ENCODE assay signal across 8 cellular contexts in the genomic region with DNA sequence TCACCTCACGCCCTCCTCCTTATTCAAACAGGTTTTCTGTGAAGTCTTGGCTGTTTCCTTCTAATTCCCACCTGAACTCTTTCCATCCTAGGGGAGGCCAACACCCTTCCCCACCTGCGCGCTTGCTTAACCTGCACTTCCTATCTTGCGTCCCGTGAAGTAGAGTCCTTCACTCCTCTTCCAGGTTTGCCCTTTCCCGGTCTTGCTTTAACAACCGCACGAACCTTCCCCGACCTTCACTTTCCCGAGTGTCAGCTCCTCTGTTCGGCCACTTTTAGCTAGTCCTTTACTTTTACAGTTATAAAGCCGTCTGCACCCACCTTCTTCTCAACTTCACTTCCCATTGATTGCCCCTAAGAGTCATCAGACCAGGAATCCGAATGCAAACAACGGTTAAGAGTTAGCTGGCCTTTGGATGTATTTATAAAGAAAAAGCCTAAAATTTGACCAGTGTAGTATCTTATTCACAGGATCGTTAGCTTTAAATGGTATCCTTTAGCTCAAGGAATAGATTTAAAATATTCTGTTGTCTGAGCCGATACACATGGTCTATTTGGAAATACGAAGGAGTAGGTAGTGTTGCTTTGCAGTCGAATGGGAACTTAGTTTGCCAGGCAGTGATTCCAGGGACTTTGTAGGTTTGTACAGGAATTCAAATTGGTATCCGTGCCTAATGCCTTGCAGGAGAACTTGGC. TPM values are rescaled to one million over a fixed set of nuclear protein-coding genes. Genes with fewer than 3 reads are reported as not detected.
DNase-seq lines count a peak whose midpoint lies in the region; ATAC-seq, FAIRE-seq and TF ChIP-seq lines count a peak whose summit lies in the region.

No MANE protein-coding gene starts in this region.

- intact Hi-C loops in upper lobe of right lung (cut with DNase I) = no loop called here

- FAIRE-seq in bronchial epithelial cell (lab: Jason Lieb, UNC) = no peak

- H3K4me3 ChIP-seq in bronchial epithelial cell (ENCODE audit: low read depth, low read length) = peak overlapping the region; percentile 45
- peak overlapping the region; percentile 86 for H3K4me3 ChIP-seq in upper lobe of right lung

- H3K4me1 ChIP-seq in upper lobe of right lung = peaks cover 24% of the 10 kb centered on the region

- H3K36me3 ChIP-seq in bronchial epithelial cell (ENCODE audit: control insufficient read depth, insufficient read depth, low read length) (no peaks in the 10 kb centered on the region), upper lobe of right lung (no peaks in the 10 kb centered on the region)

- H3K27me3 ChIP-seq in bronchial epithelial cell (ENCODE audit: control insufficient read depth, insufficient read depth, low read length) (no peaks in the 10 kb centered on the region), upper lobe of right lung (no peaks in the 10 kb centered on the region)

- TF ChIP-seq CTCF in bronchial epithelial cell (IDR thresholded peaks at IDR 0.05; ENCODE audit: insufficient read depth, low read length, severe bottlenecking) (no peak), upper lobe of right lung (IDR thresholded peaks at IDR 0.05) (no peak)

- H3K27ac ChIP-seq in upper lobe of right lung = peak overlapping the region; percentile 99

- DNase-seq in SIG-M5 treated with dmso at 0.1 percent for 504 hours (lab: John Stamatoyannopoulos, UW; ENCODE audit: unreplicated experiment) = peak; percentile 65
- DNase-seq in SIG-M5 (lab: John Stamatoyannopoulos, UW) = no peak
- peak; percentile 59 for DNase-seq in NCI-H748 (lab: John Stamatoyannopoulos, UW; ENCODE audit: unreplicated experiment)
- DNase-seq in bronchial epithelial cell (ENCODE audit: low read depth) = peak; percentile 40
- peak; percentile 62 for DNase-seq in medulla oblongata (ENCODE audit: extremely low spot score)
- DNase-seq in upper lobe of right lung = no peak
- DNase-seq in ureter (ENCODE audit: low spot score) = no peak

- ATAC-seq in upper lobe of right lung = no peak
- ATAC-seq in GM18870 (IDR thresholded peaks at IDR 0.05; ENCODE audit: unreplicated experiment) = no peak

- no peaks in the 10 kb centered on the region for H3K9me3 ChIP-seq in upper lobe of right lung

RNA-seq across cellular contexts. Expression of gene PPP2R5A, which starts 1.4 kb away (rescaled TPM):
- total RNA-seq in bronchial epithelial cell (24.2 and 26.8 TPM in 2 replicates), upper lobe of right lung (88.4 TPM), ureter (38.1 TPM)

Comparison
In these comparisons a context has a peak if more than half of its experiments do, and no peak if none do; other contexts are left out.
1. DNase-seq: peak in SIG-M5 treated with dmso at 0.1 percent for 504 hours (single experiment), NCI-H748 (single experiment), bronchial epithelial cell (single experiment) and medulla oblongata (single experiment); none in SIG-M5 (single experiment), upper lobe of right lung (single experiment) and ureter (single experiment).